In genomic region chr19:38290631-38291147, GRCh38 we compare ENCODE assay signal across 9 cellular contexts. TPM values are rescaled to one million over a fixed set of nuclear protein-coding genes. Genes with fewer than 3 reads are reported as not detected.
DNase-seq lines count a peak whose midpoint lies in the region; ATAC-seq and TF ChIP-seq lines count a peak whose summit lies in the region.
"Had no signal": no experiment of that assay in that cellular context is flagged by ENCODE, and none has a peak within 500 bp of the region (broad histone marks: within the 10 kb centered on the region; RNA-seq: fewer than 3 reads in every experiment).

No MANE protein-coding gene starts in this region.

- intact Hi-C loops in prostate gland (cut with DNase I): no loop called here

- H3K4me1 ChIP-seq in prostate gland (replicated peaks): peaks cover 23% of the 10 kb centered on the region

- ATAC-seq in esophagus mucosa (peak; percentile 91), GM19328 (IDR thresholded peaks at IDR 0.05; ENCODE audit: unreplicated experiment) (no peak)

- peak overlapping the region; percentile 80 to 83 for H3K27ac ChIP-seq in prostate gland

- DNase-seq in CD1c-positive myeloid dendritic cell (ENCODE audit: extremely low spot score) (peak; percentile 55), RPMI7951 (ENCODE audit: low read depth) (peak; percentile 96), prostate gland (ENCODE audit: low spot score) (peak; percentile 96), NCI-H748 (lab: John Stamatoyannopoulos, UW; ENCODE audit: unreplicated experiment) (no peak), COR-L47 (lab: John Stamatoyannopoulos, UW) (no peak), amygdala (lab: John Stamatoyannopoulos, UW) (no peak)
- DNase-seq: NCI-H510A treated with DMSO at 0.1 percent for 48 hours had no signal

- H3K4me3 ChIP-seq in prostate gland: no peak overlapping the region

- TF ChIP-seq POLR2A in prostate gland (IDR thresholded peaks at IDR 0.05): no peak

- H3K9me3 ChIP-seq in prostate gland: no peaks in the 10 kb centered on the region

- TF ChIP-seq CTCF in prostate gland (IDR thresholded peaks at IDR 0.05): no peak

- WGBS in prostate gland: 34% methylated on average over 13 of the region's 13 CpGs

- H3K36me3 ChIP-seq in prostate gland: peaks cover 0 to 7% of the 10 kb centered on the region in 2 donors

- no peaks in the 10 kb centered on the region for H3K27me3 ChIP-seq in prostate gland (replicated peaks; ENCODE audit: insufficient read depth)

RNA-seq across cellular contexts. Expression of gene C19orf33, which starts 13.4 kb away (rescaled TPM):
- not detected in 2 replicates for total RNA-seq in RPMI7951 (2014; rRNA removed; shearing (Covaris generic))
- total RNA-seq in esophagus mucosa (272 TPM), prostate gland (10 to 100 TPM in 1 of 2 donors, 1 to 10 TPM in 1; 9.7 to 15.5 TPM)

RNA-seq across cellular contexts. Expression of gene YIF1B, which starts 25.1 kb away (rescaled TPM):
- total RNA-seq in RPMI7951 (2014; rRNA removed; shearing (Covaris generic)): 80.1 and 106 TPM in 2 replicates
- total RNA-seq in esophagus mucosa (43.1 TPM), prostate gland (10 to 100 TPM; 34.7 to 71.9 TPM)

RNA-seq across cellular contexts. Expression of gene SPINT2, which starts 26.3 kb away (rescaled TPM):
- 0.48 TPM in 1 of 2 replicates, not detected in the other for total RNA-seq in RPMI7951 (2014; rRNA removed; shearing (Covaris generic))
- 356 TPM for total RNA-seq in esophagus mucosa
- 100 to 1,000 TPM; 349 to 932 TPM for total RNA-seq in prostate gland

RNA-seq across cellular contexts. Expression of gene KCNK6, which starts 29.0 kb away (rescaled TPM):
- 0.12 and 0.29 TPM in 2 replicates for total RNA-seq in RPMI7951 (2014; rRNA removed; shearing (Covaris generic))
- total RNA-seq in esophagus mucosa: 22.8 TPM
- total RNA-seq in prostate gland: 1 to 10 TPM; 5.9 to 7.3 TPM

RNA-seq across cellular contexts. Expression of gene PPP1R14A, which starts 34.5 kb away (rescaled TPM):
- total RNA-seq in RPMI7951 (2014; rRNA removed; shearing (Covaris generic)): not detected in 2 replicates
- total RNA-seq in esophagus mucosa (2.8 TPM), prostate gland (100 to 1,000 TPM in 1 of 2 donors, 10 to 100 TPM in 1; 44.1 to 151 TPM)

Comparison
In these comparisons a context has a peak if more than half of its experiments do, and no peak if none do; other contexts are left out.
1. DNase-seq: peak in CD1c-positive myeloid dendritic cell (single experiment), RPMI7951 (single experiment) and prostate gland (single experiment); none in NCI-H748 (single experiment), COR-L47 (single experiment) and amygdala (0 of 56).
2. RNA of gene C19orf33, which starts 13.4 kb away (total RNA-seq): 272 TPM in esophagus mucosa (single experiment); 9.7 to 15.5 TPM in prostate gland and not detected in RPMI7951; every median in the first group is over 10 times any median in the second.
3. RNA of gene SPINT2, which starts 26.3 kb away (total RNA-seq): 349 to 932 TPM in prostate gland and 356 TPM in esophagus mucosa (single experiment); 0.48 TPM in RPMI7951; every median in the first group is over 100 times any median in the second.